Comparison of ENCODE assay signal across 1 cellular context in genomic region chr17:17029938-17030337, GRCh38.
A peak's percentile ranks its signal among the peaks of the same experiment; 100 is the strongest.
TF ChIP-seq lines count a peak whose summit lies in the region.

No MANE protein-coding gene starts in this region.

TF ChIP-seq in A549, 52 proteins besides CTCF, POLR2A, EP300 and RAD21:
- TF ChIP-seq CEBPB (IDR thresholded peaks at IDR 0.05): no peak
- peak; percentile 47; the same call in 1 of the 2 replicates for TF ChIP-seq ZSCAN20 (CRISPR knock-in tag; IDR thresholded peaks at IDR 0.05)
TF ChIP-seq in A549: peak in this region for 1.
